Comparison of ENCODE assay signal across 8 cellular contexts in genomic region chr3:67654099-67654831, GRCh38. TPM values are rescaled to one million over a fixed set of nuclear protein-coding genes. Genes with fewer than 3 reads are reported as not detected.
DNase-seq lines count a peak whose midpoint lies in the region; ATAC-seq, FAIRE-seq and TF ChIP-seq lines count a peak whose summit lies in the region.

TSS of gene SUCLG2 (minus strand) at chr3:67654612. CDS start at chr3:67654586, 26 bp downstream.

- no peaks in the 10 kb centered on the region for H3K9me3 Mint-ChIP-seq in activated T-helper 17 cell treated with anti-CD3 and anti-CD28 coated beads, Interleukin-2, amount 50 U/mL, for 72 hours
- H3K9me3 Mint-ChIP-seq in natural killer cell treated with Interleukin-12 subunit alpha and Interleukin-12 subunit beta and Interleukin-15 and Interleukin-18, amount 100 ng/mL, for 72 hours: peaks cover 3% of the 10 kb centered on the region

- peaks cover 20% of the 10 kb centered on the region for H3K36me3 Mint-ChIP-seq in activated T-helper 17 cell treated with anti-CD3 and anti-CD28 coated beads, Interleukin-2, amount 50 U/mL, for 72 hours (ENCODE audit: low read depth)
- H3K36me3 Mint-ChIP-seq in natural killer cell treated with Interleukin-12 subunit alpha and Interleukin-12 subunit beta and Interleukin-15 and Interleukin-18, amount 100 ng/mL, for 72 hours: peaks cover 25% of the 10 kb centered on the region

- peak within 1 kb of the TSS; percentile 69 for H3K4me3 ChIP-seq in fibroblast of mammary gland (ENCODE audit: control insufficient read depth, low read depth, low read length)

- DNase-seq in DMS 273 (lab: John Stamatoyannopoulos, UW; ENCODE audit: unreplicated experiment) (peak; percentile 85), HTR-8/SVneo (ENCODE audit: insufficient read length, low spot score) (peak; percentile 64), RCC 7860 (ENCODE audit: low spot score) (peak; percentile 73), fibroblast of mammary gland (ENCODE audit: low read depth) (peak; percentile 79)
- peak; percentile 90 for DNase-seq in natural killer cell treated with Interleukin-12 subunit alpha and Interleukin-12 subunit beta and Interleukin-15 and Interleukin-18, amount 100 ng/mL, for 72 hours (ENCODE audit: low spot score)
- peak; percentile 88 for DNase-seq in stimulated activated naive CD8-positive, alpha-beta T cell treated with anti-CD3 and anti-CD28 coated beads, Interleukin-15, Interleukin-2, amounts not matched to agents 100 U/mL and 50 U/mL, for 24 hours

- TF ChIP-seq CTCF in fibroblast of mammary gland (conservative IDR thresholded peaks at IDR 0.05; ENCODE audit: control insufficient read depth, insufficient read depth, low read depth, low read length): no peak

- peak within 1 kb of the TSS; percentile 83 for H3K27ac Mint-ChIP-seq in activated T-helper 17 cell treated with anti-CD3 and anti-CD28 coated beads, Interleukin-2, amount 50 U/mL, for 72 hours
- H3K27ac Mint-ChIP-seq in natural killer cell treated with Interleukin-12 subunit alpha and Interleukin-12 subunit beta and Interleukin-15 and Interleukin-18, amount 100 ng/mL, for 72 hours: peak within 1 kb of the TSS; percentile 53 to 84

- peak within 1 kb of the TSS; percentile 80 for H3K4me3 Mint-ChIP-seq in activated T-helper 17 cell treated with anti-CD3 and anti-CD28 coated beads, Interleukin-2, amount 50 U/mL, for 72 hours
- peak within 1 kb of the TSS; percentile 80 for H3K4me3 Mint-ChIP-seq in natural killer cell treated with Interleukin-12 subunit alpha and Interleukin-12 subunit beta and Interleukin-15 and Interleukin-18, amount 100 ng/mL, for 72 hours

- peaks cover 32% of the 10 kb centered on the region for H3K4me1 Mint-ChIP-seq in activated T-helper 17 cell treated with anti-CD3 and anti-CD28 coated beads, Interleukin-2, amount 50 U/mL, for 72 hours
- H3K4me1 Mint-ChIP-seq in natural killer cell treated with Interleukin-12 subunit alpha and Interleukin-12 subunit beta and Interleukin-15 and Interleukin-18, amount 100 ng/mL, for 72 hours (ENCODE audit: low read depth in 2 of 2): peaks cover 40 to 49% of the 10 kb centered on the region in 2 donors

- peak; percentile 72 for ATAC-seq in GM21360 (IDR thresholded peaks at IDR 0.05; ENCODE audit: unreplicated experiment)
- ATAC-seq in activated T-helper 17 cell treated with anti-CD3 and anti-CD28 coated beads, Interleukin-2, amount 50 U/mL, for 72 hours (replicated peaks): peak; percentile 75
- ATAC-seq in natural killer cell treated with Interleukin-12 subunit alpha and Interleukin-12 subunit beta and Interleukin-15 and Interleukin-18, amount 100 ng/mL, for 72 hours: peak; percentile 82 to 89
- ATAC-seq in stimulated activated naive CD8-positive, alpha-beta T cell treated with anti-CD3 and anti-CD28 coated beads, Interleukin-15, Interleukin-2, amounts not matched to agents 100 U/mL and 50 U/mL, for 24 hours: peak; percentile 63

- no peaks in the 10 kb centered on the region for H3K27me3 Mint-ChIP-seq in activated T-helper 17 cell treated with anti-CD3 and anti-CD28 coated beads, Interleukin-2, amount 50 U/mL, for 72 hours
- peaks cover 0 to 3% of the 10 kb centered on the region in 2 donors for H3K27me3 Mint-ChIP-seq in natural killer cell treated with Interleukin-12 subunit alpha and Interleukin-12 subunit beta and Interleukin-15 and Interleukin-18, amount 100 ng/mL, for 72 hours

- FAIRE-seq in HTR-8/SVneo (lab: Jason Lieb, UNC) (peak; percentile 63), RCC 7860 (lab: Jason Lieb, UNC) (no peak)

RNA-seq across cellular contexts. Expression of gene SUCLG2, which starts in this region (rescaled TPM):
- 10 to 100 TPM; 34.3 to 42.5 TPM for total RNA-seq in activated T-helper 17 cell treated with anti-CD3 and anti-CD28 coated beads, Interleukin-2, amount 50 U/mL, for 72 hours
- total RNA-seq in natural killer cell treated with Interleukin-12 subunit alpha and Interleukin-12 subunit beta and Interleukin-15 and Interleukin-18, amount 100 ng/mL, for 72 hours: 10 to 100 TPM; 18.9 to 28.2 TPM

Comparison
In these comparisons a context has a peak if more than half of its experiments do, and no peak if none do; other contexts are left out.
1. Peak in every context shown above with its lines: DNase-seq, ATAC-seq and H3K4me3 ChIP-seq.